8 cellular contexts compared by ENCODE assay signal in genomic region chr4:139554726-139555072, GRCh38. TPM values are rescaled to one million over a fixed set of nuclear protein-coding genes. Genes with fewer than 3 reads are reported as not detected.
DNase-seq lines count a peak whose midpoint lies in the region; ATAC-seq and TF ChIP-seq lines count a peak whose summit lies in the region.

No MANE protein-coding gene starts in this region.

- H3K27ac Mint-ChIP-seq in memory B cell: peak overlapping the region; percentile 97
- H3K27ac Mint-ChIP-seq in type B pancreatic cell: peak overlapping the region; percentile 99

- H3K4me1 Mint-ChIP-seq in memory B cell (peaks cover 31% of the 10 kb centered on the region), type B pancreatic cell (ENCODE audit: unreplicated experiment) (peaks cover 37% of the 10 kb centered on the region)

- in situ Hi-C loops in astrocyte of the spinal cord (cut with HindIII; ENCODE audit: low sequenced_read_pairs): no loop called here

- peak overlapping the region; percentile 70 for H3K27ac ChIP-seq in cardiac muscle cell

- H3K36me3 Mint-ChIP-seq in memory B cell (no peaks in the 10 kb centered on the region), type B pancreatic cell (no peaks in the 10 kb centered on the region)

- peaks cover 44% of the 10 kb centered on the region for H3K4me1 ChIP-seq in cardiac muscle cell (ENCODE audit: low read depth)

- DNase-seq in cardiac muscle cell (ENCODE audit: low read depth in 1 of 2, low spot score in 1 of 2) (no peak), cardiac septum (ENCODE audit: low spot score) (no peak), astrocyte of the spinal cord (ENCODE audit: low read depth, low spot score) (no peak), memory B cell (ENCODE audit: low spot score in 2 of 2) (no peak), type B pancreatic cell (ENCODE audit: extremely low spot score, unreplicated experiment) (no peak), C1 segment of cervical spinal cord (lab: John Stamatoyannopoulos, UW) (no peak), AG08395 (ENCODE audit: low spot score) (no peak)

- H3K4me3 ChIP-seq in cardiac muscle cell (peak overlapping the region; percentile 71), astrocyte of the spinal cord (ENCODE audit: low read depth, low read length) (peak overlapping the region; percentile 84)

- H3K27me3 Mint-ChIP-seq in memory B cell (no peaks in the 10 kb centered on the region), type B pancreatic cell (peaks cover 36% of the 10 kb centered on the region)

- intact Hi-C loops in cardiac septum (cut with DNase I): loop anchor here (5.0 kb wide), 2 partner anchors 102 to 252 kb away; partner anchors contain the start of genes NAA15, NDUFC1 and RAB33B

- TF ChIP-seq CTCF in cardiac muscle cell (IDR thresholded peaks at IDR 0.05; ENCODE audit: low read depth, low read length) (no peak), astrocyte of the spinal cord (IDR thresholded peaks at IDR 0.05; ENCODE audit: low read depth, low read length) (no peak), type B pancreatic cell (conservative IDR thresholded peaks at IDR 0.05) (no peak)

- H3K36me3 ChIP-seq in cardiac muscle cell: no peaks in the 10 kb centered on the region

- no peaks in the 10 kb centered on the region for H3K9me3 ChIP-seq in cardiac muscle cell (ENCODE audit: low read depth)

- peak overlapping the region; percentile 98 for H3K4me3 Mint-ChIP-seq in memory B cell
- peak overlapping the region; percentile 99 for H3K4me3 Mint-ChIP-seq in type B pancreatic cell

- ATAC-seq in memory B cell (ENCODE audit: low read depth) (no peak), HG02678 (IDR thresholded peaks at IDR 0.05; ENCODE audit: unreplicated experiment) (no peak)

- H3K9me3 Mint-ChIP-seq in memory B cell (no peaks in the 10 kb centered on the region), type B pancreatic cell (no peaks in the 10 kb centered on the region)

- peaks cover 14% of the 10 kb centered on the region for H3K27me3 ChIP-seq in cardiac muscle cell

RNA-seq across cellular contexts. Expression of gene SETD7, which starts 1.3 kb away (rescaled TPM):
- 10.3 and 20.4 TPM in 2 replicates for total RNA-seq in cardiac muscle cell
- polyA plus RNA-seq in cardiac muscle cell: 4.8 and 6.8 TPM in 2 replicates
- 58.6 TPM for total RNA-seq in cardiac septum
- total RNA-seq in type B pancreatic cell (ENCODE audit: low replicate concordance): 17.0 and 28.2 TPM in 2 replicates
